In genomic region chrX:53003111-53003510, GRCh38 we compare ENCODE assay signal across 23 cellular contexts.
"Had no signal": no experiment of that assay in that cellular context is flagged by ENCODE, and none has a peak within 500 bp of the region (broad histone marks: within the 10 kb centered on the region; RNA-seq: fewer than 3 reads in every experiment).

No MANE protein-coding gene starts in this region.

- H3K36me3 Mint-ChIP-seq: mesothelial cell of epicardium had no signal

- H3K36me3 ChIP-seq: esophagus squamous epithelium, gastrocnemius medialis, heart right ventricle, left lung, lower lobe of right lung had no signal

- H3K4me1 ChIP-seq: esophagus squamous epithelium, gastrocnemius medialis, left lung, lower lobe of right lung had no signal

- DNase-seq: effector CD8-positive, alpha-beta T cell; effector memory CD8-positive, alpha-beta T cell; endodermal cell; erythroblast; esophagus squamous epithelium; foreskin fibroblast; foreskin melanocyte; gastrocnemius medialis; glutamatergic neuron; head of caudate nucleus; heart right ventricle; hippocampal formation; left cardiac atrium; left lung; left ventricle myocardium superior; lower lobe of right lung; mesenchymal stem cell; mucosa of descending colon; naive B cell had no signal

- H3K4me3 ChIP-seq: coronary artery, esophagus squamous epithelium, gastrocnemius medialis, heart right ventricle, left lung, lower lobe of right lung, mucosa of descending colon had no signal

- ATAC-seq: effector memory CD8-positive, alpha-beta T cell; esophagus mucosa; gastrocnemius medialis; left lung; lower lobe of right lung; mucosa of descending colon had no signal

- H3K9me3 Mint-ChIP-seq: effector memory CD8-positive, alpha-beta T cell had no signal

- H3K4me1 Mint-ChIP-seq: endodermal cell had no signal

- H3K27ac Mint-ChIP-seq: effector memory CD8-positive, alpha-beta T cell; endodermal cell; mesothelial cell of epicardium; naive B cell had no signal

- H3K9me3 ChIP-seq: esophagus squamous epithelium, gastrocnemius medialis, heart right ventricle, left lung, lower lobe of right lung, mucosa of descending colon had no signal

- H3K27ac ChIP-seq: coronary artery, epithelial cell of prostate, esophagus squamous epithelium, gastrocnemius medialis, left lung, lower lobe of right lung had no signal

- H3K4me3 Mint-ChIP-seq: effector memory CD8-positive, alpha-beta T cell; endodermal cell; mesothelial cell of epicardium had no signal
